Comparison of ENCODE assay signal across 21 cellular contexts in genomic region chr20:7152071-7152470, GRCh38.
"Had no signal": no experiment of that assay in that cellular context is flagged by ENCODE, and none has a peak within 500 bp of the region (broad histone marks: within the 10 kb centered on the region; RNA-seq: fewer than 3 reads in every experiment).

No MANE protein-coding gene starts in this region.

- H3K36me3 Mint-ChIP-seq: immature natural killer cell; memory B cell; natural killer cell treated with Interleukin-12 subunit alpha and Interleukin-12 subunit beta and Interleukin-15 and Interleukin-18, amount 100 ng/mL, for 72 hours had no signal

- H3K4me1 Mint-ChIP-seq: immature natural killer cell, memory B cell had no signal

- H3K4me3 Mint-ChIP-seq: activated CD8-positive, alpha-beta T cell treated with anti-CD3 and anti-CD28 coated beads for 36 hours; activated T-cell treated with anti-CD3 and anti-CD28 coated beads, Interleukin-2, amount 50 U/mL, for 72 hours; immature natural killer cell; memory B cell; natural killer cell treated with Interleukin-12 subunit alpha and Interleukin-12 subunit beta and Interleukin-15 and Interleukin-18, amount 100 ng/mL, for 72 hours; T-helper 2 cell treated with Interferon-gamma antibody and Interleukin-4, amounts not matched to agents 5 μg/mL and 100 μg/mL, for 36 hours had no signal

- H3K4me1 ChIP-seq: ascending aorta, psoas muscle, sigmoid colon, transverse colon had no signal

- H3K9me3 ChIP-seq: ascending aorta, psoas muscle, sigmoid colon, transverse colon had no signal

- ATAC-seq: activated CD8-positive, alpha-beta T cell treated with anti-CD3 and anti-CD28 coated beads for 36 hours; activated T-cell treated with anti-CD3 and anti-CD28 coated beads, Interleukin-2, amount 50 U/mL, for 72 hours; left lobe of liver; natural killer cell treated with Interleukin-12 subunit alpha and Interleukin-12 subunit beta and Interleukin-15 and Interleukin-18, amount 100 ng/mL, for 72 hours; psoas muscle had no signal

- H3K27me3 Mint-ChIP-seq: activated CD8-positive, alpha-beta T cell treated with anti-CD3 and anti-CD28 coated beads for 36 hours; memory B cell; natural killer cell treated with Interleukin-12 subunit alpha and Interleukin-12 subunit beta and Interleukin-15 and Interleukin-18, amount 100 ng/mL, for 72 hours had no signal

- H3K27ac ChIP-seq: ascending aorta, psoas muscle, sigmoid colon, transverse colon, VCaP had no signal

- H3K36me3 ChIP-seq: ascending aorta, sigmoid colon, transverse colon had no signal

- DNase-seq: activated CD4-positive, alpha-beta T cell treated with anti-CD3 and anti-CD28 coated beads for 4 hours; activated CD8-positive, alpha-beta memory T cell treated with anti-CD3 and anti-CD28 coated beads, Interleukin-2, amount 50 U/mL, for 4 hours; activated CD8-positive, alpha-beta T cell treated with anti-CD3 and anti-CD28 coated beads for 36 hours; activated naive CD4-positive, alpha-beta T cell; activated T-cell treated with anti-CD3 and anti-CD28 coated beads, Interleukin-2, amount 50 U/mL, for 72 hours; central memory CD4-positive, alpha-beta T cell; cortex of kidney; effector memory CD4-positive, alpha-beta T cell; immature natural killer cell; psoas muscle; sigmoid colon; stimulated activated CD4-positive, alpha-beta T cell treated with anti-CD3 and anti-CD28 coated beads, Interleukin-12 subunit alpha, Interleukin-12 subunit beta, amount 100 ng/mL, for 4 hours; stimulated activated naive CD4-positive, alpha-beta T cell; substantia nigra; transverse colon had no signal

- H3K4me3 ChIP-seq: ascending aorta, psoas muscle, sigmoid colon, transverse colon had no signal

- H3K27me3 ChIP-seq: ascending aorta, sigmoid colon, transverse colon had no signal

- H3K9me3 Mint-ChIP-seq: activated CD8-positive, alpha-beta T cell treated with anti-CD3 and anti-CD28 coated beads for 36 hours had no signal

- H3K27ac Mint-ChIP-seq: activated CD8-positive, alpha-beta T cell treated with anti-CD3 and anti-CD28 coated beads for 36 hours; activated T-cell treated with anti-CD3 and anti-CD28 coated beads, Interleukin-2, amount 50 U/mL, for 72 hours; immature natural killer cell; memory B cell; natural killer cell treated with Interleukin-12 subunit alpha and Interleukin-12 subunit beta and Interleukin-15 and Interleukin-18, amount 100 ng/mL, for 72 hours; T-helper 2 cell treated with Interferon-gamma antibody and Interleukin-4, amounts not matched to agents 5 μg/mL and 100 μg/mL, for 36 hours had no signal
